ENCODE assay signal across 7 cellular contexts in the genomic region with DNA sequence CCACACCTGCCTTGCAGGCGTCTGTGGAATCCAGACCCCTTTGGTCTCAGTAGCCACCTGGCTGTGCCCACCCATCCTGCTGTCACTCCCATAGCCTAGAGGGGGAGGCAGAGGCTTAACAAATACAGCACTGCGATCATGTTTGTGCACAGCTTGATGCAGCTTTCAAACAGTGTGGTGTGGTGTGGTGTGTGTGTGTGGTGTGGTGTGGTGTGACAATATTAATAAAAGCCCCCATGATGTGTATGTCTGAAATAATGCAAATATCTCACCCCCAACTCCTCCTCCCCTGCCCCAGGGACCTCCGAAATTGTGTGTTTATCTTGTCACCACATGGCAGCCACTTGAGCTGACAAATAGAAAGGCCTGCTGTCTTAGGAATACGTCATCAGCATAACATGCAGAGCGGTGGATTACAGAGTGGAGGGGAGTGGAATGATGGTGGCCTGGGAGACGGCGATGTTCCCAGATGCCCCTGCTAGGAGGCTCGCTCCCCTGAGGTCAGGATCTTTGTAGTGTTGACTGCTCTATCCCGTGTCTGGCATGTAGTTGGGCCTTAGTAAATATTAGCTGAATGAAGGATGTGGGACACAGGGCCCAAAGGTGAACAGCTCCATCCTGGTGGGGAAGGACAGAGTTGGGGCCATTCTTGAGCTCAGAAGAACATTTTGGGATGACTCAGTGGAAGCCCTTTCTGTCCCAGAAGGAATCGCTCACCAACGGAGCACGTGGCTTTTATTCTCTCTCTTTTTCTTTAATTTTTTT. TPM values are rescaled to one million over a fixed set of nuclear protein-coding genes. Genes with fewer than 3 reads are reported as not detected.
DNase-seq lines count a peak whose midpoint lies in the region; ATAC-seq lines count a peak whose summit lies in the region.

No MANE protein-coding gene starts in this region.

- peak overlapping the region; percentile 39 to 88 (median 65) for H3K9ac ChIP-seq in skeletal muscle tissue (ENCODE audit: low read depth in 1 of 3, low read length in 3 of 3)

- H3K9me3 ChIP-seq in skeletal muscle tissue (ENCODE audit: control insufficient read depth in 3 of 3, low read length in 3 of 3) = no peaks in the 10 kb centered on the region

- H3K4me3 ChIP-seq in GM08714 (ENCODE audit: low read length) (peak overlapping the region; percentile 5; the same call in 1 of the 2 replicates), skeletal muscle tissue (ENCODE audit: low read length in 3 of 3) (peak overlapping the region; percentile 45 to 58 (median 48))

- H3K27ac ChIP-seq in skeletal muscle tissue (ENCODE audit: low read depth, low read length) = peak overlapping the region; percentile 64

- peaks cover 50 to 57% (median 54%) of the 10 kb centered on the region in 3 donors for H3K4me1 ChIP-seq in skeletal muscle tissue (ENCODE audit: control insufficient read depth in 3 of 3, insufficient read depth in 3 of 3, low read length in 3 of 3)

- no peaks in the 10 kb centered on the region for H3K9me3 Mint-ChIP-seq in activated naive CD8-positive, alpha-beta T cell treated with anti-CD3 and anti-CD28 coated beads, Interleukin-2, amount 50 U/mL, for 24 hours

- intact Hi-C loops in left ventricle myocardium superior (cut with micrococcal nuclease) = no loop called here

- ATAC-seq in activated naive CD8-positive, alpha-beta T cell treated with anti-CD3 and anti-CD28 coated beads, Interleukin-2, amount 50 U/mL, for 24 hours = no peak
- ATAC-seq in left ventricle myocardium superior (peak; percentile 44), GM19455 (IDR thresholded peaks at IDR 0.05; ENCODE audit: unreplicated experiment) (no peak)

- peak overlapping the region; percentile 42 for H3K27ac Mint-ChIP-seq in activated naive CD8-positive, alpha-beta T cell treated with anti-CD3 and anti-CD28 coated beads, Interleukin-2, amount 50 U/mL, for 24 hours

- H3K4me1 Mint-ChIP-seq in activated naive CD8-positive, alpha-beta T cell treated with anti-CD3 and anti-CD28 coated beads, Interleukin-2, amount 50 U/mL, for 24 hours = peaks cover 43% of the 10 kb centered on the region

- H3K4me3 Mint-ChIP-seq in activated naive CD8-positive, alpha-beta T cell treated with anti-CD3 and anti-CD28 coated beads, Interleukin-2, amount 50 U/mL, for 24 hours = peak overlapping the region; percentile 88

- H3K36me3 ChIP-seq in skeletal muscle tissue (ENCODE audit: control insufficient read depth in 3 of 3, insufficient read depth in 3 of 3, low read length in 3 of 3) = peaks cover 0 to 8% (median 6%) of the 10 kb centered on the region in 3 donors

- peaks cover 8% of the 10 kb centered on the region for H3K36me3 Mint-ChIP-seq in activated naive CD8-positive, alpha-beta T cell treated with anti-CD3 and anti-CD28 coated beads, Interleukin-2, amount 50 U/mL, for 24 hours (ENCODE audit: low read depth)

- H3K27me3 Mint-ChIP-seq in activated naive CD8-positive, alpha-beta T cell treated with anti-CD3 and anti-CD28 coated beads, Interleukin-2, amount 50 U/mL, for 24 hours = no peaks in the 10 kb centered on the region

- H3K27me3 ChIP-seq in skeletal muscle tissue (ENCODE audit: control insufficient read depth in 3 of 3, insufficient read depth in 3 of 3, low read length in 3 of 3) = no peaks in the 10 kb centered on the region

- DNase-seq in NCI-H1694 treated with DMSO at 0.1 percent for 48 hours (lab: John Stamatoyannopoulos, UW) (peak; percentile 53), left ventricle myocardium superior (no peak), T1000 (lab: John Stamatoyannopoulos, UW) (no peak)
- DNase-seq in activated naive CD8-positive, alpha-beta T cell treated with anti-CD3 and anti-CD28 coated beads, Interleukin-2, amount 50 U/mL, for 24 hours = no peak

RNA-seq across cellular contexts. Expression of a gene that starts 2.8 kb away (rescaled TPM):
- 21.5 TPM for total RNA-seq in left ventricle myocardium superior
- 8.9 TPM for total RNA-seq in skeletal muscle tissue

RNA-seq across cellular contexts. Expression of a gene that starts 14.1 kb away (rescaled TPM):
- 1,086 TPM for total RNA-seq in left ventricle myocardium superior
- 3,417 TPM for total RNA-seq in skeletal muscle tissue

RNA-seq across cellular contexts. Expression of a gene that starts 21.9 kb away (rescaled TPM):
- total RNA-seq in left ventricle myocardium superior = 2.7 TPM
- 9.9 TPM for total RNA-seq in skeletal muscle tissue

RNA-seq across cellular contexts. Expression of a gene that starts 24.8 kb away (rescaled TPM):
- 12.0 TPM for total RNA-seq in left ventricle myocardium superior
- total RNA-seq in skeletal muscle tissue = 7.8 TPM

RNA-seq across cellular contexts. Expression of a gene that starts 35.5 kb away (rescaled TPM):
- total RNA-seq in left ventricle myocardium superior (82.7 TPM), skeletal muscle tissue (26.6 TPM)
